Comparison of ENCODE assay signal across 20 cellular contexts in the genomic region with DNA sequence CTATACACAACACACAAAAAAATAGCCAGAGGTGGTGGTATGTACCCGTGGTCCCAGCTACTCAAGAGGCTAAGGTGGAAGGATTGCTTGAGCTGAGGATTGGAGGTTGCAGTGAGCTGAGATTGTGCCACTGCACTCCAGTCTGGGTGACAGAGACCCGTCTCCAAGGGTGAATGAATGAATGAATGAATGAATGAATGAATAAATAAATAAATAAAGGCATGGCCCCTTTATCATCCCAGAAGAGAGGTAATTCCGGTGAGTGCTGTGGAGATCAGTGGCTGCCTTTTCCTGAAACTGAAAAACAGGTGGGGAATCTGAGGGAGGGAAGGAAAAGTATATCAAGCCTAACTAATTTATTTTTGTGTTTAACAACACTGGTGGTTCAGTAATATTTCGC.
DNase-seq lines count a peak whose midpoint lies in the region; ATAC-seq, FAIRE-seq and TF ChIP-seq lines count a peak whose summit lies in the region.
"Had no signal": no experiment of that assay in that cellular context is flagged by ENCODE, and none has a peak within 500 bp of the region (broad histone marks: within the 10 kb centered on the region; RNA-seq: fewer than 3 reads in every experiment).

No MANE protein-coding gene starts in this region.

- H3K27ac ChIP-seq in CD4-positive, alpha-beta T cell (ENCODE audit: low read depth, low read length), result no peak overlapping the region
- H3K27ac ChIP-seq in GM12878 (ENCODE audit: control insufficient read depth, insufficient read depth) (peak overlapping the region; percentile 55), neutrophil (peak overlapping the region; percentile 28), RWPE1 (no peak overlapping the region)
- H3K27ac ChIP-seq: 22Rv1, SJCRH30 had no signal

- DNase-seq in activated CD4-positive, alpha-beta T cell treated with anti-CD3 and anti-CD28 coated beads for 36 hours, result no peak
- no peak for DNase-seq in activated CD4-positive, alpha-beta T cell treated with anti-CD3 and anti-CD28 coated beads for 48 hours
- DNase-seq in CD4-positive, alpha-beta T cell, result no peak
- no peak for DNase-seq in GM12878 (ENCODE audit: low read depth, low spot score)
- no peak for DNase-seq in RWPE1 (ENCODE audit: low spot score)
- DNase-seq in NCI-H1930 (lab: John Stamatoyannopoulos, UW), result no peak
- DNase-seq: C1 segment of cervical spinal cord; DMS53; NCI-H1436; NCI-H2081 treated with DMSO at 0.1 percent for 48 hours; NCI-H2227 treated with DMSO at 0.1 percent for 48 hours; NCI-H526; NK-92 treated with Interleukin-12 subunit alpha and Interleukin-12 subunit beta, amount 100 ng/mL, for 24 hours; OCI-M1; RPMI8226; SJCRH30 had no signal

- peaks cover 93% of the 10 kb centered on the region for H3K79me2 ChIP-seq in GM12878 (ENCODE audit: control insufficient read depth, insufficient read depth, low read length)

- H3K27me3 ChIP-seq in CD4-positive, alpha-beta T cell (ENCODE audit: control insufficient read depth, insufficient read depth, low read length), result no peaks in the 10 kb centered on the region
- H3K27me3 ChIP-seq in GM12878 (replicated peaks in 1 of 2; ENCODE audit: control insufficient read depth in 2 of 2, insufficient read depth in 2 of 2, low read length in 1 of 2) (no peaks in the 10 kb centered on the region), neutrophil (no peaks in the 10 kb centered on the region)
- H3K27me3 ChIP-seq: SJCRH30 had no signal

- WGBS in GM12878 (ENCODE audit: insufficient coverage, insufficient replicate concordance, low lambda C conversion rate, missing lambda C conversion rate), result 72% methylated on average over 4 of the region's 4 CpGs

- intact Hi-C loops in activated CD4-positive, alpha-beta T cell treated with anti-CD3 and anti-CD28 coated beads for 36 hours (cut with DNase I, micrococcal nuclease), result no loop called here
- intact Hi-C loops in CD4-positive, alpha-beta T cell (cut with DNase I, micrococcal nuclease), result no loop called here
- intact Hi-C loops in GM12878 (cut with micrococcal nuclease; ENCODE audit: unreplicated experiment), result no loop called here

- peak overlapping the region; percentile 38; the same call in 1 of the 2 replicates for H3K9ac ChIP-seq in GM12878 (ENCODE audit: control insufficient read depth, insufficient read depth, low read length)

- H3K36me3 ChIP-seq in GM12878 (ENCODE audit: control insufficient read depth in 2 of 2, insufficient read depth in 2 of 2, low read length in 1 of 2) (no peaks in the 10 kb centered on the region; a peak in 1 of 4 replicates), neutrophil (no peaks in the 10 kb centered on the region)
- H3K36me3 ChIP-seq: SJCRH30 had no signal

- no peaks in the 10 kb centered on the region for H3K9me3 Mint-ChIP-seq in activated CD4-positive, alpha-beta T cell treated with anti-CD3 and anti-CD28 coated beads for 36 hours (ENCODE audit: low read depth)
- no peaks in the 10 kb centered on the region for H3K9me3 Mint-ChIP-seq in CD4-positive, alpha-beta T cell
- H3K9me3 Mint-ChIP-seq: IgD-negative memory B cell had no signal

- peak overlapping the region; percentile 69 for H3K4me2 ChIP-seq in GM12878 (ENCODE audit: control insufficient read depth, insufficient read depth)

- no peak for TF ChIP-seq EP300 in GM12878 (IDR thresholded peaks at IDR 0.05; ENCODE audit: borderline replicate concordance in 1 of 2, control insufficient read depth in 1 of 2, low read depth in 2 of 2, low read length in 2 of 2)

- POLR2A ChIA-PET in activated CD4-positive, alpha-beta T cell treated with anti-CD3 and anti-CD28 coated beads for 36 hours (lab: Charles Lee), result interaction anchor here (0.6 kb wide), 1 partner anchor 111 kb away, joined by 4 read pairs; no protein-coding TSS in a partner anchor
- POLR2A ChIA-PET in CD4-positive, alpha-beta T cell (lab: Charles Lee), result no interaction called here
- POLR2A ChIA-PET in GM12878 (lab: Charles Lee) (interaction anchor here (0.6 to 1.2 kb wide), 7 partner anchors 8 to 52 kb away, joined by 3 to 6 read pairs (median 4); no protein-coding TSS in a partner anchor), RWPE1 (lab: Yijun Ruan, JAX; ENCODE audit: low non-redundant PET) (no interaction called here)

- RAD21 ChIA-PET in GM12878 (lab: Charles Lee; ENCODE audit: unreplicated experiment), result interaction anchor here (0.8 to 1.4 kb wide), 2 partner anchors 51 to 57 kb away, joined by 3 to 4 read pairs; no protein-coding TSS in a partner anchor

- no peaks in the 10 kb centered on the region for H4K20me1 ChIP-seq in GM12878 (ENCODE audit: control insufficient read depth, insufficient read depth)

- H3K4me3 Mint-ChIP-seq in activated CD4-positive, alpha-beta T cell treated with anti-CD3 and anti-CD28 coated beads for 36 hours, result no peak overlapping the region
- H3K4me3 Mint-ChIP-seq in CD4-positive, alpha-beta T cell, result peak overlapping the region; percentile 20
- H3K4me3 Mint-ChIP-seq: IgD-negative memory B cell had no signal

- TF ChIP-seq CTCF in CD4-positive, alpha-beta T cell (IDR thresholded peaks at IDR 0.05), result no peak
- TF ChIP-seq CTCF in GM12878 (IDR thresholded peaks at IDR 0.05 in 2 of 3, conservative IDR thresholded peaks at IDR 0.05 in 1 of 3; ENCODE audit: control insufficient read depth in 2 of 3, extremely low read depth in 1 of 3, insufficient read depth in 1 of 3, low read depth in 3 of 3, low read length in 3 of 3) (no peak), neutrophil (IDR thresholded peaks at IDR 0.05) (no peak), RWPE1 (conservative IDR thresholded peaks at IDR 0.05; ENCODE audit: low read depth) (no peak)

- no peak for ATAC-seq in activated CD4-positive, alpha-beta T cell treated with anti-CD3 and anti-CD28 coated beads for 36 hours
- ATAC-seq in CD4-positive, alpha-beta T cell (ENCODE audit: poor library complexity), result no peak
- ATAC-seq in GM12878 (peak; percentile 9; the same call in 2 of the 3 replicates), HG03460 (IDR thresholded peaks at IDR 0.05; ENCODE audit: unreplicated experiment) (no peak)

- BruUV-seq in GM12878 (replicated peaks; lab: Mats Ljungman, UMichigan), result no TSS peak

- H3K27ac Mint-ChIP-seq in activated CD4-positive, alpha-beta T cell treated with anti-CD3 and anti-CD28 coated beads for 36 hours, result peak overlapping the region; percentile 49
- peak overlapping the region; percentile 58 for H3K27ac Mint-ChIP-seq in CD4-positive, alpha-beta T cell
- H3K27ac Mint-ChIP-seq: IgD-negative memory B cell had no signal

- TF ChIP-seq POLR2A in GM12878 (IDR thresholded peaks at IDR 0.05; ENCODE audit: low read depth, low read length), result no peak

- no peak for FAIRE-seq in GM12878 (lab: Jason Lieb, UNC)

- H3K4me1 Mint-ChIP-seq in activated CD4-positive, alpha-beta T cell treated with anti-CD3 and anti-CD28 coated beads for 36 hours, result peaks cover 82% of the 10 kb centered on the region
- peaks cover 90% of the 10 kb centered on the region for H3K4me1 Mint-ChIP-seq in CD4-positive, alpha-beta T cell (ENCODE audit: low read depth)

- SMC1A ChIA-PET in GM12878 (lab: Charles Lee; ENCODE audit: uncharacterized antibody, unreplicated experiment), result interaction anchor here (0.7 to 1.7 kb wide), 10 partner anchors 10 to 82 kb away, joined by 3 to 10 read pairs (median 4); no protein-coding TSS in a partner anchor

- H3K4me3 ChIP-seq in GM12878, result no peak overlapping the region
- no peak overlapping the region for H3K4me3 ChIP-seq in neutrophil (ENCODE audit: low read depth in 1 of 2, low read length in 1 of 2)
- H3K4me3 ChIP-seq: SJCRH30 had no signal

- CTCF ChIA-PET in activated CD4-positive, alpha-beta T cell treated with anti-CD3 and anti-CD28 coated beads for 36 hours (lab: Charles Lee), result no interaction called here
- CTCF ChIA-PET in CD4-positive, alpha-beta T cell (lab: Charles Lee), result interaction anchor here (0.6 kb wide), 1 partner anchor 98 kb away, joined by 3 read pairs; no protein-coding TSS in a partner anchor
- CTCF ChIA-PET in GM12878 (lab: Yijun Ruan, JAX), result interaction anchor here (1.2 to 1.7 kb wide), 2 partner anchors 11 to 105 kb away, joined by 3 to 6 read pairs; no protein-coding TSS in a partner anchor
- CTCF ChIA-PET in RWPE1 (lab: Yijun Ruan, JAX), result no interaction called here

- H3K4me1 ChIP-seq in GM12878 (ENCODE audit: control insufficient read depth, insufficient read depth, low read length), result peaks cover 55% of the 10 kb centered on the region
- H3K4me1 ChIP-seq in neutrophil (ENCODE audit: control insufficient read depth in 1 of 2, insufficient read depth in 1 of 2, low read depth in 1 of 2, low read length in 1 of 2), result peaks cover 70 to 95% of the 10 kb centered on the region in 2 experiments

- no peaks in the 10 kb centered on the region for H3K9me3 ChIP-seq in CD4-positive, alpha-beta T cell (ENCODE audit: control insufficient read depth, low read length)
- H3K9me3 ChIP-seq in GM12878 (replicated peaks; ENCODE audit: control insufficient read depth, insufficient read depth, low read length), result no peaks in the 10 kb centered on the region
- H3K9me3 ChIP-seq in neutrophil, result no peaks in the 10 kb centered on the region
- H3K9me3 ChIP-seq: SJCRH30 had no signal

- peaks cover 9% of the 10 kb centered on the region for H3K36me3 Mint-ChIP-seq in activated CD4-positive, alpha-beta T cell treated with anti-CD3 and anti-CD28 coated beads for 36 hours (ENCODE audit: low read depth)
- no peaks in the 10 kb centered on the region for H3K36me3 Mint-ChIP-seq in CD4-positive, alpha-beta T cell (ENCODE audit: low read depth)

- TF ChIP-seq RAD21 in GM12878 (IDR thresholded peaks at IDR 0.05; ENCODE audit: insufficient read depth, low read depth, low read length), result no peak

- in situ Hi-C loops in GM12878 (cut with MboI), result no loop called here

- H3K27me3 Mint-ChIP-seq in activated CD4-positive, alpha-beta T cell treated with anti-CD3 and anti-CD28 coated beads for 36 hours, result no peaks in the 10 kb centered on the region
- H3K27me3 Mint-ChIP-seq in CD4-positive, alpha-beta T cell, result no peaks in the 10 kb centered on the region

- no peak overlapping the region for H2AFZ ChIP-seq in GM12878 (ENCODE audit: control insufficient read depth, low read depth, low read length)

TF ChIP-seq in GM12878, 131 proteins besides CTCF, POLR2A, EP300 and RAD21 (continues in another document):
- peak; percentile 96 for TF ChIP-seq ZNF24 (IDR thresholded peaks at IDR 0.05)

Comparison
In these comparisons a context has a peak if more than half of its experiments do, and no peak if none do; other contexts are left out.
1. H3K27ac ChIP-seq: peak in GM12878 (single experiment) and neutrophil (single experiment); none in CD4-positive, alpha-beta T cell (single experiment) and RWPE1 (single experiment).
2. CTCF ChIA-PET loops: an anchor here in CD4-positive, alpha-beta T cell (0.6 kb wide) and GM12878 (1.2 to 1.7 kb wide); none called in activated CD4-positive, alpha-beta T cell treated with anti-CD3 and anti-CD28 coated beads for 36 hours and RWPE1.
3. POLR2A ChIA-PET loops: an anchor here in activated CD4-positive, alpha-beta T cell treated with anti-CD3 and anti-CD28 coated beads for 36 hours (0.6 kb wide) and GM12878 (0.6 to 1.2 kb wide); none called in CD4-positive, alpha-beta T cell and RWPE1.